Comparison of ENCODE assay signal across 9 cellular contexts in the genomic region with DNA sequence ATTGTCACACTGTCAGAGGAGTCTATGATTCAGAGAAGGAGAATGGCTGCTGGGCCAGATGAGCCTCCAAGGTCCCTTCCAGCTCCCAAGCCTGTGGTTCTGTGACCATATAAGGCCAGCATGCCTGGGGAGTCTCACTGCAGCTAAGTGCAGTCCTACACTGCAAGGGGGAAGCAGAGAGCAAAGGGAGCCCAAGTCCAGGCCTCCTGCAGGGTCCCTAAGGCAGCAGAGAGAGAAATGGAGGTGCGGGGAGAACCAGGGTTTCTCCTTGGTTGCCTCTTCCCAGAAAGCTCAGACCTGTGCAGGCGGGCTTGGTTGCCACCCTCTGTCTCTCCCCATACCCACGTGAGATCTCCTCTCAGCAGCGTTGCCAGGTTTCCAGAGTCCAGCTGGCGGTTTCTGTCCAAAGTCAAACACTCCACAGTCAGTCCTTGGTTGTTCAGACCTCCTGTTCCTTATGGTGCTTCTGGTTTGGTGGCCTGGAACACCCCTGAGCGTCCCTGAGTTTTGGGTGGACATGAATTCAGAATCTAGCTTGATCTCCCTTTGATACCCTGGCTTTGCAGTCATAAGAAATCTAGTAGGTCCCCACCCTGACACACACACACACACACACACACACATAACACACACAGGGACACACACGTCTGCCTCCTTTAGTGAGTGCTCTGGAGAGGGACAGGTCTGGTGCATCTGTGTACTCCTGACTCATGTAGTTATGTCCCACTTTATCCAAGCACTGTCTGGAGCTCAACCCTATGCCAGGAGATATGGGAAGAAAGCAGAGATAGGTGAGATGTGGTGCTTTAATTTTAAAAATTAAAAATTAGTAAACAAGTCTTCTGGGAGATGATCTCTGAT.
DNase-seq lines count a peak whose midpoint lies in the region; ATAC-seq and TF ChIP-seq lines count a peak whose summit lies in the region.
"Had no signal": no experiment of that assay in that cellular context is flagged by ENCODE, and none has a peak within 500 bp of the region (broad histone marks: within the 10 kb centered on the region; RNA-seq: fewer than 3 reads in every experiment).

No MANE protein-coding gene starts in this region.

- no peaks in the 10 kb centered on the region for H4K20me1 ChIP-seq in HCT116 (ENCODE audit: insufficient read depth)

- RAD21 ChIA-PET in HCT116 (lab: Charles Lee; ENCODE audit: low non-redundant PET in 1 of 2, low total read pairs in 2 of 2, uncharacterized antibody in 2 of 2, unreplicated experiment in 2 of 2): no interaction called here

- TF ChIP-seq CTCF in HCT116 (IDR thresholded peaks at IDR 0.05 in 2 of 3, conservative IDR thresholded peaks at IDR 0.05 in 1 of 3; ENCODE audit: borderline replicate concordance in 1 of 3, insufficient read depth in 1 of 3, low read depth in 2 of 3, low read length in 2 of 3) (no peak; a peak in 1 of 6 replicates), brain (conservative IDR thresholded peaks at IDR 0.05) (no peak), CD14-positive monocyte (IDR thresholded peaks at IDR 0.05) (no peak)

- POLR2A ChIA-PET in HCT116 (lab: Charles Lee): no interaction called here

- no TSS peak for BruUV-seq in HCT116 (replicated peaks; lab: Mats Ljungman, UMichigan)

- CTCF ChIA-PET in HCT116 (lab: Charles Lee): interaction anchor here (1.9 kb wide), 1 partner anchor 11 kb away, joined by 7 read pairs; no protein-coding TSS in a partner anchor

- no peak overlapping the region for H3K27ac ChIP-seq in HCT116 (ENCODE audit: low read depth, low read length)

- H3K9me3 Mint-ChIP-seq in brain (peaks cover 10 to 22% (median 19%) of the 10 kb centered on the region in 5 experiments), CD14-positive monocyte (peaks cover 0 to 2% (median 2%) of the 10 kb centered on the region in 7 donors)
- H3K9me3 Mint-ChIP-seq: activated CD4-positive, alpha-beta memory T cell treated with anti-CD3 and anti-CD28 coated beads, Interleukin-2, amount 10 ng/mL, durations not matched to agents 7 days and 5 days had no signal

- no peaks in the 10 kb centered on the region for H3K9me2 ChIP-seq in HCT116 (ENCODE audit: insufficient read depth)

- no peak for TF ChIP-seq POLR2A in HCT116 (IDR thresholded peaks at IDR 0.05; ENCODE audit: borderline replicate concordance, extremely low read depth, insufficient read depth, insufficient read length)

- no peaks in the 10 kb centered on the region for H3K36me3 ChIP-seq in HCT116 (ENCODE audit: control insufficient read depth in 1 of 2, insufficient read depth in 2 of 2, low read length in 2 of 2)

- no peak overlapping the region for H3K4me2 ChIP-seq in HCT116 (ENCODE audit: low read length)

- H3K4me1 ChIP-seq in HCT116 (ENCODE audit: control insufficient read depth in 1 of 2, insufficient read depth in 2 of 2, low read length in 2 of 2): no peaks in the 10 kb centered on the region

- H3K9ac ChIP-seq in HCT116 (ENCODE audit: low read length): no peak overlapping the region

- H3K27ac Mint-ChIP-seq in brain (peak overlapping the region in 4 of 5 experiments; percentile 7 to 83 (median 43)), CD14-positive monocyte (no peak overlapping the region)
- H3K27ac Mint-ChIP-seq: activated CD4-positive, alpha-beta memory T cell treated with anti-CD3 and anti-CD28 coated beads, Interleukin-2, amount 10 ng/mL, durations not matched to agents 7 days and 5 days had no signal

- H3K4me1 Mint-ChIP-seq in brain: peaks cover 35% of the 10 kb centered on the region
- peaks cover 43% of the 10 kb centered on the region for H3K4me1 Mint-ChIP-seq in CD14-positive monocyte
- H3K4me1 Mint-ChIP-seq: activated CD4-positive, alpha-beta memory T cell treated with anti-CD3 and anti-CD28 coated beads, Interleukin-2, amount 10 ng/mL, durations not matched to agents 7 days and 5 days had no signal

- H3K4me3 Mint-ChIP-seq in brain (no peak overlapping the region), CD14-positive monocyte (no peak overlapping the region)
- H3K4me3 Mint-ChIP-seq: activated CD4-positive, alpha-beta memory T cell treated with anti-CD3 and anti-CD28 coated beads, Interleukin-2, amount 10 ng/mL, durations not matched to agents 7 days and 5 days had no signal

- H3K4me3 ChIP-seq in HCT116 (replicated peaks in 1 of 2; ENCODE audit: low read depth in 1 of 2, low read length in 2 of 2): no peak overlapping the region

- H3K79me2 ChIP-seq in HCT116 (ENCODE audit: insufficient read depth, low read length): no peaks in the 10 kb centered on the region

- H3K27me3 Mint-ChIP-seq in brain (peaks cover 2% of the 10 kb centered on the region), CD14-positive monocyte (ENCODE audit: low read depth in 3 of 3) (peaks cover 2 to 11% (median 4%) of the 10 kb centered on the region in 3 donors)

- H2AFZ ChIP-seq in HCT116 (ENCODE audit: low read depth, low read length, poor library complexity, severe bottlenecking): no peak overlapping the region

- H3K36me3 Mint-ChIP-seq in brain (peaks cover 64% of the 10 kb centered on the region), CD14-positive monocyte (no peaks in the 10 kb centered on the region)

- intact Hi-C loops in HCT116 (cut with micrococcal nuclease) (no loop called here), CD14-positive monocyte (cut with micrococcal nuclease) (no loop called here)

- ATAC-seq in HCT116 (peak; percentile 76), GM19467 (IDR thresholded peaks at IDR 0.05; ENCODE audit: unreplicated experiment) (no peak)

- DNase-seq in HCT116 (ENCODE audit: low read depth, low spot score): no peak
- peak; percentile 56 for DNase-seq in kidney tubule cell (ENCODE audit: low spot score)
- DNase-seq in smooth muscle cell of the brain vasculature (ENCODE audit: low read depth, low spot score): peak; percentile 13
- no peak for DNase-seq in germinal center (ENCODE audit: low spot score)
- DNase-seq in dermis blood vessel endothelial cell: no peak
- no peak for DNase-seq in CD14-positive monocyte (ENCODE audit: low spot score)
- DNase-seq: activated CD4-positive, alpha-beta memory T cell treated with anti-CD3 and anti-CD28 coated beads, Interleukin-2, amount 10 ng/mL, durations not matched to agents 7 days and 5 days had no signal

- peaks cover 33% of the 10 kb centered on the region for H3K27me3 ChIP-seq in HCT116 (ENCODE audit: insufficient read depth, low read length)

- H3K9me3 ChIP-seq in HCT116 (ENCODE audit: control insufficient read depth in 1 of 2, insufficient read depth in 1 of 2, low read depth in 1 of 2, low read length in 2 of 2): no peaks in the 10 kb centered on the region

- TF ChIP-seq RAD21 in HCT116 (IDR thresholded peaks at IDR 0.05; ENCODE audit: low read depth): no peak

TF ChIP-seq in HCT116, 20 proteins besides CTCF, POLR2A, EP300 and RAD21 (continues in another document):
- TF ChIP-seq EZH2 (IDR thresholded peaks at IDR 0.05) (no peak), CEBPB (IDR thresholded peaks at IDR 0.05; ENCODE audit: low read depth) (no peak), EGR1 (IDR thresholded peaks at IDR 0.05; ENCODE audit: low read depth) (no peak), POLR2AphosphoS5 (IDR thresholded peaks at IDR 0.05; ENCODE audit: low read depth, low read length) (no peak), YY1 (IDR thresholded peaks at IDR 0.05; ENCODE audit: extremely low read depth, insufficient replicate concordance, low read depth, low read length) (no peak), TCF7L2 (IDR thresholded peaks at IDR 0.05; ENCODE audit: borderline replicate concordance, extremely low read depth, insufficient read depth, insufficient read length) (no peak), ELF1 (IDR thresholded peaks at IDR 0.05; ENCODE audit: borderline replicate concordance, low read depth) (no peak), SIN3A (IDR thresholded peaks at IDR 0.05; ENCODE audit: low read depth) (no peak)
- TF ChIP-seq, protein P1, sequence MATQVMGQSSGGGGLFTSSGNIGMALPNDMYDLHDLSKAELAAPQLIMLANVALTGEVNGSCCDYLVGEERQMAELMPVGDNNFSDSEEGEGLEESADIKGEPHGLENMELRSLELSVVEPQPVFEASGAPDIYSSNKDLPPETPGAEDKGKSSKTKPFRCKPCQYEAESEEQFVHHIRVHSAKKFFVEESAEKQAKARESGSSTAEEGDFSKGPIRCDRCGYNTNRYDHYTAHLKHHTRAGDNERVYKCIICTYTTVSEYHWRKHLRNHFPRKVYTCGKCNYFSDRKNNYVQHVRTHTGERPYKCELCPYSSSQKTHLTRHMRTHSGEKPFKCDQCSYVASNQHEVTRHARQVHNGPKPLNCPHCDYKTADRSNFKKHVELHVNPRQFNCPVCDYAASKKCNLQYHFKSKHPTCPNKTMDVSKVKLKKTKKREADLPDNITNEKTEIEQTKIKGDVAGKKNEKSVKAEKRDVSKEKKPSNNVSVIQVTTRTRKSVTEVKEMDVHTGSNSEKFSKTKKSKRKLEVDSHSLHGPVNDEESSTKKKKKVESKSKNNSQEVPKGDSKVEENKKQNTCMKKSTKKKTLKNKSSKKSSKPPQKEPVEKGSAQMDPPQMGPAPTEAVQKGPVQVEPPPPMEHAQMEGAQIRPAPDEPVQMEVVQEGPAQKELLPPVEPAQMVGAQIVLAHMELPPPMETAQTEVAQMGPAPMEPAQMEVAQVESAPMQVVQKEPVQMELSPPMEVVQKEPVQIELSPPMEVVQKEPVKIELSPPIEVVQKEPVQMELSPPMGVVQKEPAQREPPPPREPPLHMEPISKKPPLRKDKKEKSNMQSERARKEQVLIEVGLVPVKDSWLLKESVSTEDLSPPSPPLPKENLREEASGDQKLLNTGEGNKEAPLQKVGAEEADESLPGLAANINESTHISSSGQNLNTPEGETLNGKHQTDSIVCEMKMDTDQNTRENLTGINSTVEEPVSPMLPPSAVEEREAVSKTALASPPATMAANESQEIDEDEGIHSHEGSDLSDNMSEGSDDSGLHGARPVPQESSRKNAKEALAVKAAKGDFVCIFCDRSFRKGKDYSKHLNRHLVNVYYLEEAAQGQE (IDR thresholded peaks at IDR 0.05; ENCODE audit: low read depth): no peak
- TF ChIP-seq, protein P2, sequence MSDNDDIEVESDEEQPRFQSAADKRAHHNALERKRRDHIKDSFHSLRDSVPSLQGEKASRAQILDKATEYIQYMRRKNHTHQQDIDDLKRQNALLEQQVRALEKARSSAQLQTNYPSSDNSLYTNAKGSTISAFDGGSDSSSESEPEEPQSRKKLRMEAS (IDR thresholded peaks at IDR 0.05): no peak

Comparison
In these comparisons a context has a peak if more than half of its experiments do, and no peak if none do; other contexts are left out.
1. DNase-seq: peak in kidney tubule cell (single experiment) and smooth muscle cell of the brain vasculature (single experiment); none in HCT116 (single experiment), germinal center (single experiment), dermis blood vessel endothelial cell (single experiment) and CD14-positive monocyte (single experiment).
2. H3K27ac Mint-ChIP-seq: peak in brain (4 of 5); none in CD14-positive monocyte (0 of 7).